In genomic region chr13:66844933-66845332, GRCh38 we compare ENCODE assay signal across 3 cellular contexts.
TF ChIP-seq lines count a peak whose summit lies in the region.

No MANE protein-coding gene starts in this region.

TF ChIP-seq in GM23338, 12 proteins besides CTCF, POLR2A, EP300 and RAD21:
- TF ChIP-seq EZH2phosphoT487 (IDR thresholded peaks at IDR 0.05; ENCODE audit: unreplicated experiment): no peak
TF ChIP-seq in GM23338: peak in this region for 0.

TF ChIP-seq in IMR-90, 13 proteins besides CTCF, POLR2A, EP300 and RAD21:
- TF ChIP-seq USF2 (IDR thresholded peaks at IDR 0.05; ENCODE audit: low read depth, low read length) (no peak), NFE2L2 (IDR thresholded peaks at IDR 0.05; ENCODE audit: low read depth, low read length) (no peak), CEBPB (IDR thresholded peaks at IDR 0.05; ENCODE audit: low read depth, low read length) (no peak), SMC3 (IDR thresholded peaks at IDR 0.05; ENCODE audit: low read depth, low read length) (no peak), RFX5 (IDR thresholded peaks at IDR 0.05; ENCODE audit: low read depth, low read length) (no peak), BHLHE40 (IDR thresholded peaks at IDR 0.05; ENCODE audit: low read depth, low read length) (no peak)
TF ChIP-seq in IMR-90: peak in this region for 0.

TF ChIP-seq in H1, 55 proteins besides CTCF, POLR2A, EP300 and RAD21:
- TF ChIP-seq KDM4A (IDR thresholded peaks at IDR 0.05; ENCODE audit: low read depth, low read length, severe bottlenecking): no peak
- no peak for TF ChIP-seq SIX5 (IDR thresholded peaks at IDR 0.05; ENCODE audit: low read depth, low read length)
- no peak for TF ChIP-seq SP4 (IDR thresholded peaks at IDR 0.05; ENCODE audit: low read length)
- no peak for TF ChIP-seq KDM1A (IDR thresholded peaks at IDR 0.05; ENCODE audit: borderline replicate concordance, low read length)
- TF ChIP-seq GTF2F1 (IDR thresholded peaks at IDR 0.05; ENCODE audit: borderline replicate concordance, low read depth, low read length): no peak
- no peak for TF ChIP-seq CBX8 (IDR thresholded peaks at IDR 0.05; ENCODE audit: borderline replicate concordance, low read depth, low read length)
- TF ChIP-seq CTBP2 (IDR thresholded peaks at IDR 0.05; ENCODE audit: borderline replicate concordance, insufficient read depth, insufficient read length, low read length): no peak
- TF ChIP-seq JUND (IDR thresholded peaks at IDR 0.05; ENCODE audit: low read length): no peak
- no peak for TF ChIP-seq PHF8 (conservative IDR thresholded peaks at IDR 0.05; ENCODE audit: low read depth, low read length)
- no peak for TF ChIP-seq TAF1 (IDR thresholded peaks at IDR 0.05; ENCODE audit: low read depth, low read length)
- no peak for TF ChIP-seq EGR1 (IDR thresholded peaks at IDR 0.05; ENCODE audit: borderline replicate concordance, low read depth, low read length)
- no peak for TF ChIP-seq EZH2 (IDR thresholded peaks at IDR 0.05; ENCODE audit: low read depth, low read length, severe bottlenecking)
- TF ChIP-seq ASH2L (IDR thresholded peaks at IDR 0.05; ENCODE audit: low read length): no peak
- no peak for TF ChIP-seq JUN (IDR thresholded peaks at IDR 0.05; ENCODE audit: low read depth, low read length)
- no peak for TF ChIP-seq TCF12 (IDR thresholded peaks at IDR 0.05; ENCODE audit: low read depth, low read length)
- no peak for TF ChIP-seq BRCA1 (IDR thresholded peaks at IDR 0.05; ENCODE audit: low read depth, low read length)
